ENCODE assay signal across 17 cellular contexts in the genomic region with DNA sequence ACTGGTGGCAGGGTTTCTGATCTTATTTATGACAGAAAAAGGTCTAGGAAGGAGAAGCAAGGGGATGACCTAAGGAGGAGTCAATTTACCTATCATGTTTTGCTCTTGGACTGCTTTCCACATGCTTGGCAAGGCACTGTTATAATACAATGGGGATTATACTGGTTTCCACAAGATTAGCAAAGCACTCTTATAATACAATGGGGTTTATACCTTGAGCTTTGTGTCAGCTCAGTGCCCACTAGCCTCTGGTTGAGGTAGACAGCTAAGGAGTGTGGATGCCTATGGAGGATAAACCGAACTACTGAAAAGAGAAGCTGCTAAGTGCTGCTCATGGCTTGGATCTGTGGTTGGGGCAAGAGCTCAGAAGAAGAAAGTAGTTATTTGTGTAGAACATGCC.
DNase-seq lines count a peak whose midpoint lies in the region; ATAC-seq and TF ChIP-seq lines count a peak whose summit lies in the region.
"Had no signal": no experiment of that assay in that cellular context is flagged by ENCODE, and none has a peak within 500 bp of the region (broad histone marks: within the 10 kb centered on the region; RNA-seq: fewer than 3 reads in every experiment).

No MANE protein-coding gene starts in this region.

- H3K27me3 Mint-ChIP-seq in CD4-positive, CD25-positive, alpha-beta regulatory T cell: no peaks in the 10 kb centered on the region
- no peaks in the 10 kb centered on the region for H3K27me3 Mint-ChIP-seq in osteocyte (ENCODE audit: unreplicated experiment)

- H3K27me3 ChIP-seq in CD4-positive, CD25-positive, alpha-beta regulatory T cell (ENCODE audit: control insufficient read depth, insufficient read depth, low read length): no peaks in the 10 kb centered on the region
- H3K27me3 ChIP-seq in HAP-1 (ENCODE audit: low read depth): no peaks in the 10 kb centered on the region
- H3K27me3 ChIP-seq in breast epithelium: no peaks in the 10 kb centered on the region
- no peaks in the 10 kb centered on the region for H3K27me3 ChIP-seq in foreskin keratinocyte
- H3K27me3 ChIP-seq: Peyer's patch had no signal

- in situ Hi-C loops in HAP-1 (cut with MboI; ENCODE audit: low sequenced_read_pairs): no loop called here

- no peak for DNase-seq in CD4-positive, CD25-positive, alpha-beta regulatory T cell
- DNase-seq in HAP-1 (ENCODE audit: low spot score in 2 of 2): peak; percentile 21 to 61
- no peak for DNase-seq in breast epithelium (ENCODE audit: low spot score in 2 of 2)
- no peak for DNase-seq in osteocyte (ENCODE audit: extremely low spot score, unreplicated experiment)
- DNase-seq in foreskin keratinocyte: no peak
- no peak for DNase-seq in stimulated activated CD4-positive, alpha-beta T cell treated with anti-CD3 and anti-CD28 coated beads, Interleukin-12 subunit alpha, Interleukin-12 subunit beta, amount 100 ng/mL, for 4 hours
- no peak for DNase-seq in NCI-H748 treated with DMSO at 0.1 percent for 48 hours (lab: John Stamatoyannopoulos, UW)
- DNase-seq in stimulated activated naive CD4-positive, alpha-beta T cell treated with Interleukin-2 at 50 U/mL for 16 hours (lab: John Stamatoyannopoulos, UW): no peak
- DNase-seq: COR-L47, EL, KBM-7, NCI-H1436, NCI-H2029, NCI-H510A, Peyer's patch had no signal

- H3K36me3 Mint-ChIP-seq in CD4-positive, CD25-positive, alpha-beta regulatory T cell: peaks cover 14% of the 10 kb centered on the region
- peaks cover 5% of the 10 kb centered on the region for H3K36me3 Mint-ChIP-seq in osteocyte (ENCODE audit: unreplicated experiment)

- H3K27ac Mint-ChIP-seq in CD4-positive, CD25-positive, alpha-beta regulatory T cell: peak overlapping the region in 2 of 3 donors; percentile 20 to 47
- peak overlapping the region; percentile 93 for H3K27ac Mint-ChIP-seq in osteocyte (ENCODE audit: unreplicated experiment)

- H3K4me1 Mint-ChIP-seq in CD4-positive, CD25-positive, alpha-beta regulatory T cell: peaks cover 11 to 20% (median 14%) of the 10 kb centered on the region in 4 donors
- H3K4me1 Mint-ChIP-seq in osteocyte (ENCODE audit: unreplicated experiment): peaks cover 88% of the 10 kb centered on the region

- peaks cover under 1% of the 10 kb centered on the region for H3K4me1 ChIP-seq in CD4-positive, CD25-positive, alpha-beta regulatory T cell (ENCODE audit: control insufficient read depth, insufficient read depth, low read length, poor library complexity, severe bottlenecking)
- peaks cover 30% of the 10 kb centered on the region for H3K4me1 ChIP-seq in HAP-1
- peaks cover 0 to 12% of the 10 kb centered on the region in 2 donors for H3K4me1 ChIP-seq in breast epithelium
- peaks cover 23% of the 10 kb centered on the region for H3K4me1 ChIP-seq in foreskin keratinocyte

- no peak overlapping the region for H3K4me3 Mint-ChIP-seq in CD4-positive, CD25-positive, alpha-beta regulatory T cell
- no peak overlapping the region for H3K4me3 Mint-ChIP-seq in osteocyte (ENCODE audit: unreplicated experiment)

- TF ChIP-seq POLR2A in breast epithelium (IDR thresholded peaks at IDR 0.05): no peak

- H3K9me3 ChIP-seq in CD4-positive, CD25-positive, alpha-beta regulatory T cell (ENCODE audit: control insufficient read depth in 2 of 2, low read length in 2 of 2): no peaks in the 10 kb centered on the region
- H3K9me3 ChIP-seq in HAP-1 (no peaks in the 10 kb centered on the region), breast epithelium (no peaks in the 10 kb centered on the region)
- H3K9me3 ChIP-seq: Peyer's patch had no signal

- TF ChIP-seq CTCF in breast epithelium (IDR thresholded peaks at IDR 0.05): no peak
- TF ChIP-seq CTCF in osteocyte (IDR thresholded peaks at IDR 0.05): no peak
- TF ChIP-seq CTCF in foreskin keratinocyte (conservative IDR thresholded peaks at IDR 0.05): no peak

- no peak overlapping the region for H3K4me3 ChIP-seq in CD4-positive, CD25-positive, alpha-beta regulatory T cell (ENCODE audit: low read depth, low read length)
- H3K4me3 ChIP-seq in HAP-1: no peak overlapping the region
- H3K4me3 ChIP-seq in breast epithelium: no peak overlapping the region
- H3K4me3 ChIP-seq: Peyer's patch had no signal

- no peak for ATAC-seq in CD4-positive, CD25-positive, alpha-beta regulatory T cell (ENCODE audit: low read depth in 2 of 2)
- no peak for ATAC-seq in foreskin keratinocyte
- ATAC-seq: Right ventricle myocardium inferior had no signal

- H3K9me3 Mint-ChIP-seq in CD4-positive, CD25-positive, alpha-beta regulatory T cell: no peaks in the 10 kb centered on the region
- H3K9me3 Mint-ChIP-seq in osteocyte (ENCODE audit: unreplicated experiment): no peaks in the 10 kb centered on the region

- intact Hi-C loops in breast epithelium (cut with DNase I; ENCODE audit: low total_unique reads): no loop called here

- no peak overlapping the region for H3K27ac ChIP-seq in CD4-positive, CD25-positive, alpha-beta regulatory T cell (ENCODE audit: insufficient read depth, low read length, poor library complexity, severe bottlenecking)
- peak overlapping the region; percentile 49 to 59 for H3K27ac ChIP-seq in breast epithelium
- no peak overlapping the region for H3K27ac ChIP-seq in foreskin keratinocyte
- H3K27ac ChIP-seq: C4-2B, Peyer's patch had no signal

- H3K36me3 ChIP-seq in CD4-positive, CD25-positive, alpha-beta regulatory T cell (ENCODE audit: control insufficient read depth, insufficient read depth, low read length): peaks cover 5% of the 10 kb centered on the region
- H3K36me3 ChIP-seq in HAP-1 (replicated peaks) (no peaks in the 10 kb centered on the region), breast epithelium (no peaks in the 10 kb centered on the region)
- H3K36me3 ChIP-seq: Peyer's patch had no signal

Comparison
In these comparisons a context has a peak if more than half of its experiments do, and no peak if none do; other contexts are left out.
1. DNase-seq: peak in HAP-1 (2 of 2); none in CD4-positive, CD25-positive, alpha-beta regulatory T cell (0 of 3), breast epithelium (0 of 2), osteocyte (single experiment), foreskin keratinocyte (0 of 2), stimulated activated CD4-positive, alpha-beta T cell treated with anti-CD3 and anti-CD28 coated beads, Interleukin-12 subunit alpha, Interleukin-12 subunit beta, amount 100 ng/mL, for 4 hours (single experiment), NCI-H748 treated with DMSO at 0.1 percent for 48 hours (single experiment) and stimulated activated naive CD4-positive, alpha-beta T cell treated with Interleukin-2 at 50 U/mL for 16 hours (single experiment).
2. H3K27ac ChIP-seq: peak in breast epithelium (2 of 2); none in CD4-positive, CD25-positive, alpha-beta regulatory T cell (single experiment) and foreskin keratinocyte (single experiment).